Comparison of ENCODE assay signal across 8 cellular contexts in genomic region chr13:94707400-94708021, GRCh38. TPM values are rescaled to one million over a fixed set of nuclear protein-coding genes. Genes with fewer than 3 reads are reported as not detected.
DNase-seq lines count a peak whose midpoint lies in the region; ATAC-seq and TF ChIP-seq lines count a peak whose summit lies in the region.

No MANE protein-coding gene starts in this region.

- H3K4me3 Mint-ChIP-seq in IgD-negative memory B cell (peak overlapping the region in 1 of 4 donors; percentile 83), nephron (peak overlapping the region; percentile 19 to 59 (median 47))
- peak overlapping the region; percentile 45 for H3K4me3 Mint-ChIP-seq in central memory CD8-positive, alpha-beta T cell

- peaks cover 69% of the 10 kb centered on the region for H3K27me3 Mint-ChIP-seq in IgD-negative memory B cell
- H3K27me3 Mint-ChIP-seq in central memory CD8-positive, alpha-beta T cell = peaks cover 85% of the 10 kb centered on the region
- peaks cover 97% of the 10 kb centered on the region for H3K27me3 Mint-ChIP-seq in nephron (ENCODE audit: low read depth)

- H3K36me3 Mint-ChIP-seq in IgD-negative memory B cell = no peaks in the 10 kb centered on the region
- peaks cover 6% of the 10 kb centered on the region for H3K36me3 Mint-ChIP-seq in central memory CD8-positive, alpha-beta T cell (ENCODE audit: insufficient read depth)
- H3K36me3 Mint-ChIP-seq in nephron (ENCODE audit: low read depth) = no peaks in the 10 kb centered on the region

- peak overlapping the region; percentile 54 to 86 (median 85) for H3K27ac Mint-ChIP-seq in IgD-negative memory B cell
- no peak overlapping the region for H3K27ac Mint-ChIP-seq in central memory CD8-positive, alpha-beta T cell (ENCODE audit: low read depth)
- no peak overlapping the region for H3K27ac Mint-ChIP-seq in nephron

- no peak for TF ChIP-seq CTCF in nephron (IDR thresholded peaks at IDR 0.05; ENCODE audit: unreplicated experiment in 3 of 3)

- peak; percentile 42 for DNase-seq in DMS153 treated with DMSO at 0.1 percent for 48 hours (lab: John Stamatoyannopoulos, UW; ENCODE audit: unreplicated experiment)
- DNase-seq in central memory CD8-positive, alpha-beta T cell (ENCODE audit: low spot score in 2 of 2) = no peak
- no peak for DNase-seq in NCI-H2171 (lab: John Stamatoyannopoulos, UW)
- DNase-seq in COLO829 (ENCODE audit: low spot score) = no peak
- DNase-seq in activated CD8-positive, alpha-beta memory T cell treated with anti-CD3 and anti-CD28 coated beads for 24 hours = no peak

- ATAC-seq in central memory CD8-positive, alpha-beta T cell (replicated peaks; ENCODE audit: extremely low read depth, poor library complexity, severe bottlenecking) = no peak
- no peak for ATAC-seq in GM18858 (IDR thresholded peaks at IDR 0.05; ENCODE audit: unreplicated experiment)

- H3K4me1 Mint-ChIP-seq in IgD-negative memory B cell = peaks cover 0 to 9% (median 5%) of the 10 kb centered on the region in 3 donors
- peaks cover 9% of the 10 kb centered on the region for H3K4me1 Mint-ChIP-seq in central memory CD8-positive, alpha-beta T cell
- peaks cover 27% of the 10 kb centered on the region for H3K4me1 Mint-ChIP-seq in nephron

- H3K9me3 Mint-ChIP-seq in IgD-negative memory B cell (peaks cover 0 to 26% (median 6%) of the 10 kb centered on the region in 3 donors), nephron (peaks cover 7% of the 10 kb centered on the region)
- peaks cover 12% of the 10 kb centered on the region for H3K9me3 Mint-ChIP-seq in central memory CD8-positive, alpha-beta T cell

RNA-seq across cellular contexts. Expression of gene SOX21, which starts 4.8 kb away (rescaled TPM):
- not detected for polyA plus RNA-seq in IgD-negative memory B cell

Comparison
In these comparisons a context has a peak if more than half of its experiments do, and no peak if none do; other contexts are left out.
1. H3K27ac Mint-ChIP-seq: peak in IgD-negative memory B cell (3 of 3); none in central memory CD8-positive, alpha-beta T cell (single experiment) and nephron (0 of 3).